In genomic region chr10:67684140-67684539, GRCh38 we compare ENCODE assay signal across 4 cellular contexts.
TF ChIP-seq lines count a peak whose summit lies in the region.

No MANE protein-coding gene starts in this region.

TF ChIP-seq in A549, 52 proteins besides CTCF, POLR2A, EP300 and RAD21:
- peak; percentile 86 for TF ChIP-seq MAFK (IDR thresholded peaks at IDR 0.05; ENCODE audit: partially characterized antibody)

TF ChIP-seq in IMR-90, 13 proteins besides CTCF, POLR2A, EP300 and RAD21:
- peak; percentile 32; the same call in 1 of the 2 replicates for TF ChIP-seq MAFK (IDR thresholded peaks at IDR 0.05; ENCODE audit: low read depth, low read length)

TF ChIP-seq in K562, 482 proteins besides CTCF, POLR2A, EP300 and RAD21:
- TF ChIP-seq ASH1L (IDR thresholded peaks at IDR 0.05; ENCODE audit: borderline replicate concordance, low read depth, partially characterized antibody) = peak; percentile 39
- TF ChIP-seq ZNF316 (IDR thresholded peaks at IDR 0.05) = peak; percentile 73
- TF ChIP-seq NFYB (IDR thresholded peaks at IDR 0.05; ENCODE audit: extremely low read depth, insufficient read length) = peak; percentile 44
- TF ChIP-seq CC2D1A (IDR thresholded peaks at IDR 0.05) = 0 out of 2 replicates have a peak, but pooled peaks have one; percentile 37
- peak; percentile 39; the same call in 1 of the 2 replicates for TF ChIP-seq MAFG (tag; conservative IDR thresholded peaks at IDR 0.05)
- peak; percentile 42; the same call in 1 of the 2 replicates for TF ChIP-seq C11orf30 (IDR thresholded peaks at IDR 0.05; ENCODE audit: low read depth)

TF ChIP-seq in HepG2, 621 proteins besides CTCF, POLR2A, EP300 and RAD21:
- peak; percentile 5 to 62; a peak in 3 of 4 replicates for TF ChIP-seq MAFK (conservative IDR thresholded peaks at IDR 0.05 in 1 of 2, IDR thresholded peaks at IDR 0.05 in 1 of 2; ENCODE audit: low read length in 2 of 2)
- peak; percentile 46; the same call in 1 of the 2 replicates for TF ChIP-seq MAFF (IDR thresholded peaks at IDR 0.05; ENCODE audit: low read depth, low read length)
